In the genomic region with DNA sequence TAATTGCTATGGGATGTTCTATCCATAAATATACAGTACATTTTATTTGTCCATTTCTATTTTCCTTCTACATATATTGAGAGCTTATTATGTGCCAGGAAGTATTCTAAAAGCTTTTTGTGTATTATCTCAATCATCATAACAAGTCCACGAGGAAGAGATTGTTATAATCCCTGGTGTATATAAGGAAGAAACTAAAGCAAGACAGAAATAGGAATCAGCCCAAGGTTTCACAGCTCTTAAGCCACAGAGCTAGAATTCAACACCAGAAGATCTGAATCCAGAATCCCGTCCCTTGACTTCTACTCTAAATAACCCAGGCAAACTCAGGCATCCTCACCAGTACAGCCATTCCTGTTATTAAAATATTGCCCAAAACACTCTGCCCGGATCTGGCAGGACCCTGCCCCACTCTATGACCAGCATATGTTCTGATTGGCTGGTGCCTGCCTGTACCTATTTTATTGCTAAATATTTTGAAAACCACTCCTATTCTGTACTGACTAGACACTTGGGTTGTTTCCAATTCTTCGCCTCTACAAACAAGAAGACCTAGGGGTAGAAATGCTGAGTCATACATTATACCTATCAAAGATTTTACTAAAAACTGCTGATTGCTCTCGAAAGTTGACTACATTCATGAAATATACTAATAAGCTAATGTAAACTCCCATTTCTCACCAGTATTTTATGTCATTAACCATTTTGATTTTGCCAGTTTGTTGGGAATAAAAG, we compare ENCODE assay signal across 22 cellular contexts.
A peak's percentile ranks its signal among the peaks of the same experiment; 100 is the strongest.
DNase-seq lines count a peak whose midpoint lies in the region; ATAC-seq and TF ChIP-seq lines count a peak whose summit lies in the region.
"Had no signal": no experiment of that assay in that cellular context is flagged by ENCODE, and none has a peak within 500 bp of the region (broad histone marks: within the 10 kb centered on the region; RNA-seq: fewer than 3 reads in every experiment).

No MANE protein-coding gene starts in this region.

- no peak for TF ChIP-seq CTCF in colonic mucosa (IDR thresholded peaks at IDR 0.05)
- TF ChIP-seq CTCF in hepatocyte (IDR thresholded peaks at IDR 0.05; ENCODE audit: poor library complexity) = no peak

- H2AFZ ChIP-seq in trophoblast cell (ENCODE audit: insufficient read depth, low read length, poor library complexity) = no peak overlapping the region
- H2AFZ ChIP-seq in hepatocyte = no peak overlapping the region

- H4K8ac ChIP-seq in trophoblast cell (ENCODE audit: low read depth, low read length) = no peak overlapping the region

- no CpG with 5 or more reads among the region's 5 CpGs for WGBS in trophoblast cell (ENCODE audit: extremely low coverage, insufficient coverage, insufficient read length)
- 69% methylated on average over 5 of the region's 5 CpGs for WGBS in hepatocyte (ENCODE audit: low lambda C conversion rate, missing lambda C conversion rate)

- ATAC-seq in HG02981 (IDR thresholded peaks at IDR 0.05; ENCODE audit: unreplicated experiment) = no peak
- no peak for ATAC-seq in GM18873 (IDR thresholded peaks at IDR 0.05; ENCODE audit: low FRiP score, unreplicated experiment)
- ATAC-seq: activated CD8-positive, alpha-beta T cell treated with anti-CD3 and anti-CD28 coated beads for 36 hours; esophagus mucosa; GM12878; heart right ventricle had no signal

- no peaks in the 10 kb centered on the region for H3K27me3 ChIP-seq in colonic mucosa
- no peaks in the 10 kb centered on the region for H3K27me3 ChIP-seq in trophoblast cell (ENCODE audit: insufficient read depth, low read length)
- no peaks in the 10 kb centered on the region for H3K27me3 ChIP-seq in hepatocyte
- H3K27me3 ChIP-seq: heart right ventricle had no signal

- H3K27ac ChIP-seq in colonic mucosa (peak overlapping the region; percentile 0), trophoblast cell (ENCODE audit: low read depth, low read length) (no peak overlapping the region), hepatocyte (no peak overlapping the region)
- H3K27ac ChIP-seq: heart right ventricle, thoracic aorta had no signal

- no peak overlapping the region for H2BK120ac ChIP-seq in trophoblast cell (ENCODE audit: insufficient read depth, low read length, poor library complexity)

- no peak overlapping the region for H4K91ac ChIP-seq in trophoblast cell (ENCODE audit: low read depth, low read length)

- no peak overlapping the region for H3K23ac ChIP-seq in trophoblast cell (ENCODE audit: low read length)

- no peaks in the 10 kb centered on the region for H3K4me1 ChIP-seq in colonic mucosa
- H3K4me1 ChIP-seq in trophoblast cell (ENCODE audit: control insufficient read depth in 1 of 2, insufficient read depth in 2 of 2, low read length in 2 of 2) = peaks cover 5 to 8% of the 10 kb centered on the region in 2 experiments
- no peaks in the 10 kb centered on the region for H3K4me1 ChIP-seq in hepatocyte (ENCODE audit: insufficient read depth)
- H3K4me1 ChIP-seq: HAP-1, heart right ventricle had no signal

- H3K9me3 ChIP-seq in colonic mucosa (no peaks in the 10 kb centered on the region), trophoblast cell (ENCODE audit: insufficient read depth, low read depth, low read length) (no peaks in the 10 kb centered on the region), hepatocyte (ENCODE audit: low read depth) (no peaks in the 10 kb centered on the region)
- H3K9me3 ChIP-seq: HAP-1, thoracic aorta had no signal

- no peaks in the 10 kb centered on the region for H4K20me1 ChIP-seq in hepatocyte (ENCODE audit: insufficient read depth, poor library complexity, severe bottlenecking)

- H3K14ac ChIP-seq in trophoblast cell (ENCODE audit: low read length) = peak overlapping the region; percentile 74

- H3K36me3 ChIP-seq in colonic mucosa = no peaks in the 10 kb centered on the region
- no peaks in the 10 kb centered on the region for H3K36me3 ChIP-seq in trophoblast cell (ENCODE audit: control insufficient read depth in 1 of 2, insufficient read depth in 2 of 2, low read length in 2 of 2)
- H3K36me3 ChIP-seq in hepatocyte (replicated peaks; ENCODE audit: insufficient read depth, low read depth) = no peaks in the 10 kb centered on the region
- H3K36me3 ChIP-seq: HAP-1, heart right ventricle, thoracic aorta had no signal

- H3K4ac ChIP-seq in trophoblast cell (ENCODE audit: low read depth, low read length) = peak overlapping the region; percentile 40

- H3K4me3 ChIP-seq in colonic mucosa (no peak overlapping the region), trophoblast cell (ENCODE audit: low read depth, low read length) (no peak overlapping the region), hepatocyte (no peak overlapping the region)
- H3K4me3 ChIP-seq: GM12878, HAP-1, heart right ventricle, thoracic aorta had no signal

- H2BK12ac ChIP-seq in trophoblast cell (ENCODE audit: low read length) = peak overlapping the region; percentile 91

- no peaks in the 10 kb centered on the region for H3K9me2 ChIP-seq in hepatocyte (replicated peaks; ENCODE audit: insufficient read depth)

- no peak overlapping the region for H3K18ac ChIP-seq in trophoblast cell (ENCODE audit: low read length)

- intact Hi-C loops in colonic mucosa (cut with DNase I) = no loop called here

- H2BK5ac ChIP-seq in trophoblast cell (ENCODE audit: low read depth, low read length, poor library complexity) = no peak overlapping the region

- H3K79me2 ChIP-seq in trophoblast cell (ENCODE audit: control insufficient read depth, insufficient read depth, low read length, poor library complexity) (no peaks in the 10 kb centered on the region), hepatocyte (no peaks in the 10 kb centered on the region)

- DNase-seq in DMS53 (lab: John Stamatoyannopoulos, UW) (peak; percentile 29), DMS53 treated with DMSO at 0.1 percent for 48 hours (lab: John Stamatoyannopoulos, UW; ENCODE audit: unreplicated experiment) (no peak), NCI-H460 (ENCODE audit: extremely low read depth, low read depth) (peak; percentile 54), colonic mucosa (no peak), trophoblast cell (no peak), hepatocyte (ENCODE audit: low spot score) (no peak)
- DNase-seq: 8988T; activated CD8-positive, alpha-beta T cell treated with anti-CD3 and anti-CD28 coated beads for 36 hours; aorta; heart right ventricle; kidney; midbrain; MV-4-11; NCI-H2171; occipital lobe; stimulated activated CD4-positive, alpha-beta T cell treated with anti-CD3 and anti-CD28 coated beads, Interleukin-4, amount 100 ng/mL, for 24 hours had no signal

- no peak overlapping the region for H2AK5ac ChIP-seq in trophoblast cell (ENCODE audit: low read length)

- H3K9ac ChIP-seq in colonic mucosa (ENCODE audit: low read depth in 2 of 2, low read length in 2 of 2) = peak overlapping the region in 1 of 2 donors; percentile 46
- no peak overlapping the region for H3K9ac ChIP-seq in trophoblast cell (ENCODE audit: low read length)

- peaks cover 12% of the 10 kb centered on the region for H3K79me1 ChIP-seq in trophoblast cell (ENCODE audit: low read length)

- H4K12ac ChIP-seq in trophoblast cell (ENCODE audit: low read depth, low read length) = no peak overlapping the region

- H3K4me2 ChIP-seq in trophoblast cell (ENCODE audit: low read length) = no peak overlapping the region
- no peak overlapping the region for H3K4me2 ChIP-seq in hepatocyte

Comparison
In these comparisons a context has a peak if more than half of its experiments do, and no peak if none do; other contexts are left out.
1. DNase-seq: peak in DMS53 (single experiment) and NCI-H460 (single experiment); none in DMS53 treated with DMSO at 0.1 percent for 48 hours (single experiment), colonic mucosa (single experiment), trophoblast cell (0 of 2) and hepatocyte (single experiment).